ENCODE assay signal across 1 cellular context in the genomic region with DNA sequence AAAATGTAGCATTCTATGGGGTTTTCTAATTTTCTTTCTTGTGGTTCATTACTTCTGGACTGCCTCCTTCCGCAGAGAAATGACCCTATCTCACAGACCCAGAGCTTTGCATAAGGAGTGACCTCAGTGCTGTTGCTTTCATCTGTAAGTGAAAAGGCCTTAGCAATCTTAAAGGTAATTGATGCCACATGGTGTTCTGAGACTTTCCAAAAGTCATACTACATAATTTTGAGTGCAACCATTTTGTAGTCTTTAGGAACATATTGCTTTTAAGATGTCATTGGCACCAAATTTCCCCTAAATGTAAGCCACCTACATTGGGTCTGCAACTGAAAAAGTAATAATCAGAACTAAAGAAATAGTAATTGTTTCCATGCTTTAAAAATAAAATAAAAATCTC.
TF ChIP-seq lines count a peak whose summit lies in the region.

No MANE protein-coding gene starts in this region.

TF ChIP-seq in SK-N-SH treated with all-trans-retinoic acid at 6 μM for 48 hours, 23 proteins besides CTCF, POLR2A, EP300 and RAD21 (continued from another document):
- TF ChIP-seq TSHZ2 (CRISPR knock-in tag; IDR thresholded peaks at IDR 0.05) (no peak), ZC3H10 (CRISPR knock-in tag; IDR thresholded peaks at IDR 0.05) (no peak), RARB (CRISPR knock-in tag; IDR thresholded peaks at IDR 0.05) (no peak), ZNF8 (CRISPR knock-in tag; IDR thresholded peaks at IDR 0.05) (no peak), ZNF70 (CRISPR knock-in tag; IDR thresholded peaks at IDR 0.05) (no peak)
